ENCODE assay signal across 8 cellular contexts in the genomic region with DNA sequence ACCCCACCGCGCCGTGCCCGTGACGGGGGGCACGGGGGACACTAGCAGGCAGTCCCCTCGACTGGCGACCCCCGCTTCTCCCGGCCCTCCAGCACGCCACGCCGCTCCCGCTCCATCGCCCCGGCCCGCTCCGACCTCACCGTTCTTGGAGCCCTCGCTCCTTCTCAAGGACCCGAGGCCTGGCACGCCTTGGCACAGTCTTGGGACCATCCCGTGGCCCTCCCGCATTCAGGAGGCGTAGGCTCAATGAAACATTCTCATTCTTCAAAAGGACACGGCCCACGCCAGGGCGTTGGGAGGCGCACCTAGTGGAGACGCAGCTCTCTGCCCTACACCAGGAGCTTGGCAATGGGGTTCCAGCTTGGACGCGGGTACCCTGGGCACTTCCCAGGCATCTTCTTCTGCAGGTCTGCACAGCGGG. TPM values are rescaled to one million over a fixed set of nuclear protein-coding genes. Genes with fewer than 3 reads are reported as not detected.
DNase-seq lines count a peak whose midpoint lies in the region; ATAC-seq and TF ChIP-seq lines count a peak whose summit lies in the region.

No MANE protein-coding gene starts in this region.

- H3K27ac ChIP-seq in temporal lobe (ENCODE audit: low read depth, low read length) = peak overlapping the region; percentile 88

- DNase-seq in activated CD8-positive, alpha-beta T cell treated with anti-CD3 and anti-CD28 coated beads for 36 hours = no peak
- DNase-seq in activated CD8-positive, alpha-beta T cell treated with anti-CD3 and anti-CD28 coated beads, Interleukin-2, amount 10 ng/mL, durations not matched to agents 7 days and 5 days = no peak
- no peak for DNase-seq in activated B cell treated with CpG ODN at 0.5 μM for 24 hours
- no peak for DNase-seq in COLO829 (ENCODE audit: low spot score)
- no peak for DNase-seq in stimulated activated CD4-positive, alpha-beta T cell treated with anti-CD3 and anti-CD28 coated beads, Interleukin-2, amount 100 ng/mL, for 24 hours

- CTCF ChIA-PET in activated CD8-positive, alpha-beta T cell treated with anti-CD3 and anti-CD28 coated beads for 36 hours (lab: Charles Lee) = no interaction called here
- CTCF ChIA-PET in activated CD8-positive, alpha-beta T cell treated with anti-CD3 and anti-CD28 coated beads, Interleukin-2, amount 10 ng/mL, durations not matched to agents 7 days and 5 days (lab: Charles Lee) = no interaction called here
- CTCF ChIA-PET in activated B cell treated with CpG ODN at 0.5 μM for 24 hours (lab: Charles Lee) = no interaction called here

- H3K9me3 Mint-ChIP-seq in activated CD8-positive, alpha-beta T cell treated with anti-CD3 and anti-CD28 coated beads for 36 hours = no peaks in the 10 kb centered on the region
- H3K9me3 Mint-ChIP-seq in activated CD8-positive, alpha-beta T cell treated with anti-CD3 and anti-CD28 coated beads, Interleukin-2, amount 10 ng/mL, durations not matched to agents 7 days and 5 days (ENCODE audit: insufficient read depth) = no peaks in the 10 kb centered on the region
- no peaks in the 10 kb centered on the region for H3K9me3 Mint-ChIP-seq in activated B cell treated with CpG ODN at 0.5 μM for 24 hours

- intact Hi-C loops in activated CD8-positive, alpha-beta T cell treated with anti-CD3 and anti-CD28 coated beads for 36 hours (cut with micrococcal nuclease) = no loop called here
- intact Hi-C loops in activated B cell treated with CpG ODN at 0.5 μM for 24 hours (cut with micrococcal nuclease) = no loop called here

- peak overlapping the region; percentile 59 for H3K4me3 Mint-ChIP-seq in activated CD8-positive, alpha-beta T cell treated with anti-CD3 and anti-CD28 coated beads for 36 hours
- H3K4me3 Mint-ChIP-seq in activated CD8-positive, alpha-beta T cell treated with anti-CD3 and anti-CD28 coated beads, Interleukin-2, amount 10 ng/mL, durations not matched to agents 7 days and 5 days = no peak overlapping the region
- peak overlapping the region; percentile 79 for H3K4me3 Mint-ChIP-seq in activated B cell treated with CpG ODN at 0.5 μM for 24 hours

- H3K36me3 ChIP-seq in iPS-15b (ENCODE audit: control insufficient read depth, insufficient read depth, low read length) = peaks cover 17% of the 10 kb centered on the region

- no peak for ATAC-seq in activated CD8-positive, alpha-beta T cell treated with anti-CD3 and anti-CD28 coated beads for 36 hours
- no peak for ATAC-seq in activated CD8-positive, alpha-beta T cell treated with anti-CD3 and anti-CD28 coated beads, Interleukin-2, amount 10 ng/mL, durations not matched to agents 7 days and 5 days
- ATAC-seq in activated B cell treated with CpG ODN at 0.5 μM for 24 hours (ENCODE audit: low read depth) (no peak), HG03196 (IDR thresholded peaks at IDR 0.05; ENCODE audit: unreplicated experiment) (no peak)

- POLR2A ChIA-PET in activated CD8-positive, alpha-beta T cell treated with anti-CD3 and anti-CD28 coated beads for 36 hours (lab: Charles Lee) = interaction anchor here (1.2 to 2.1 kb wide), 2 partner anchors 15 to 22 kb away, joined by 3 to 11 read pairs; partner anchors contain the start of genes COPE and DDX49
- POLR2A ChIA-PET in activated CD8-positive, alpha-beta T cell treated with anti-CD3 and anti-CD28 coated beads, Interleukin-2, amount 10 ng/mL, durations not matched to agents 7 days and 5 days (lab: Charles Lee) = interaction anchor here (1.4 kb wide), 1 partner anchor 23 kb away, joined by 3 read pairs; the partner anchor contains the start of genes COPE and DDX49
- POLR2A ChIA-PET in activated B cell treated with CpG ODN at 0.5 μM for 24 hours (lab: Charles Lee) = no interaction called here

- no peaks in the 10 kb centered on the region for H3K9me3 ChIP-seq in iPS-15b (ENCODE audit: control insufficient read depth, insufficient read depth, low read length)

- H3K4me1 ChIP-seq in iPS-15b (ENCODE audit: control insufficient read depth, insufficient read depth, low read length) = no peaks in the 10 kb centered on the region

- no peak overlapping the region for H3K27ac Mint-ChIP-seq in activated CD8-positive, alpha-beta T cell treated with anti-CD3 and anti-CD28 coated beads for 36 hours
- no peak overlapping the region for H3K27ac Mint-ChIP-seq in activated CD8-positive, alpha-beta T cell treated with anti-CD3 and anti-CD28 coated beads, Interleukin-2, amount 10 ng/mL, durations not matched to agents 7 days and 5 days
- no peak overlapping the region for H3K27ac Mint-ChIP-seq in activated B cell treated with CpG ODN at 0.5 μM for 24 hours

- peaks cover 9% of the 10 kb centered on the region for H3K36me3 Mint-ChIP-seq in activated CD8-positive, alpha-beta T cell treated with anti-CD3 and anti-CD28 coated beads for 36 hours (ENCODE audit: low read depth)
- H3K36me3 Mint-ChIP-seq in activated CD8-positive, alpha-beta T cell treated with anti-CD3 and anti-CD28 coated beads, Interleukin-2, amount 10 ng/mL, durations not matched to agents 7 days and 5 days (ENCODE audit: low read depth) = peaks cover 5% of the 10 kb centered on the region
- H3K36me3 Mint-ChIP-seq in activated B cell treated with CpG ODN at 0.5 μM for 24 hours (ENCODE audit: low read depth) = peaks cover 23% of the 10 kb centered on the region

- peaks cover 28% of the 10 kb centered on the region for H3K27me3 Mint-ChIP-seq in activated CD8-positive, alpha-beta T cell treated with anti-CD3 and anti-CD28 coated beads for 36 hours
- H3K27me3 Mint-ChIP-seq in activated CD8-positive, alpha-beta T cell treated with anti-CD3 and anti-CD28 coated beads, Interleukin-2, amount 10 ng/mL, durations not matched to agents 7 days and 5 days (ENCODE audit: low read depth) = peaks cover 29% of the 10 kb centered on the region
- H3K27me3 Mint-ChIP-seq in activated B cell treated with CpG ODN at 0.5 μM for 24 hours = peaks cover 20% of the 10 kb centered on the region

- no peak for TF ChIP-seq CTCF in activated CD8-positive, alpha-beta T cell treated with anti-CD3 and anti-CD28 coated beads for 36 hours (IDR thresholded peaks at IDR 0.05)
- TF ChIP-seq CTCF in activated B cell treated with CpG ODN at 0.5 μM for 24 hours (IDR thresholded peaks at IDR 0.05) = no peak

- H3K27me3 ChIP-seq in iPS-15b (ENCODE audit: control insufficient read depth, insufficient read depth, low read length) = peaks cover 5% of the 10 kb centered on the region

- H3K4me3 ChIP-seq in iPS-15b (ENCODE audit: low read depth, low read length) = peak overlapping the region; percentile 37

- H3K9ac ChIP-seq in iPS-15b (ENCODE audit: low read depth, low read length) = no peak overlapping the region

- H3K4me1 Mint-ChIP-seq in activated CD8-positive, alpha-beta T cell treated with anti-CD3 and anti-CD28 coated beads for 36 hours (ENCODE audit: low read depth) = peaks cover 2% of the 10 kb centered on the region
- H3K4me1 Mint-ChIP-seq in activated CD8-positive, alpha-beta T cell treated with anti-CD3 and anti-CD28 coated beads, Interleukin-2, amount 10 ng/mL, durations not matched to agents 7 days and 5 days (ENCODE audit: low read depth) = peaks cover 12% of the 10 kb centered on the region
- peaks cover 18% of the 10 kb centered on the region for H3K4me1 Mint-ChIP-seq in activated B cell treated with CpG ODN at 0.5 μM for 24 hours

RNA-seq across cellular contexts. Expression of gene CERS1, which starts 0.5 kb away (rescaled TPM):
- total RNA-seq in activated CD8-positive, alpha-beta T cell treated with anti-CD3 and anti-CD28 coated beads for 36 hours = under 1 TPM; 0.18 to 0.36 TPM
- not detected for total RNA-seq in activated CD8-positive, alpha-beta T cell treated with anti-CD3 and anti-CD28 coated beads, Interleukin-2, amount 10 ng/mL, durations not matched to agents 7 days and 5 days
- total RNA-seq in activated B cell treated with CpG ODN at 0.5 μM for 24 hours (not detected in 2 replicates), temporal lobe (22.4 TPM)

RNA-seq across cellular contexts. Expression of gene COPE, which starts 22.8 kb away (rescaled TPM):
- total RNA-seq in activated CD8-positive, alpha-beta T cell treated with anti-CD3 and anti-CD28 coated beads for 36 hours = 100 to 1,000 TPM; 179 to 183 TPM
- 100 to 1,000 TPM; 248 to 264 TPM for total RNA-seq in activated CD8-positive, alpha-beta T cell treated with anti-CD3 and anti-CD28 coated beads, Interleukin-2, amount 10 ng/mL, durations not matched to agents 7 days and 5 days
- total RNA-seq in activated B cell treated with CpG ODN at 0.5 μM for 24 hours = 182 and 253 TPM in 2 replicates
- 65.2 TPM for total RNA-seq in temporal lobe

RNA-seq across cellular contexts. Expression of gene DDX49, which starts 23.1 kb away (rescaled TPM):
- total RNA-seq in activated CD8-positive, alpha-beta T cell treated with anti-CD3 and anti-CD28 coated beads for 36 hours = 10 to 100 TPM; 61.0 to 61.6 TPM
- 10 to 100 TPM; 56.1 to 57.3 TPM for total RNA-seq in activated CD8-positive, alpha-beta T cell treated with anti-CD3 and anti-CD28 coated beads, Interleukin-2, amount 10 ng/mL, durations not matched to agents 7 days and 5 days
- 49.0 and 53.6 TPM in 2 replicates for total RNA-seq in activated B cell treated with CpG ODN at 0.5 μM for 24 hours
- 43.8 TPM for total RNA-seq in temporal lobe

RNA-seq across cellular contexts. Expression of gene HOMER3, which starts 44.6 kb away (rescaled TPM):
- total RNA-seq in activated CD8-positive, alpha-beta T cell treated with anti-CD3 and anti-CD28 coated beads for 36 hours = under 1 TPM; 0.36 to 0.51 TPM
- total RNA-seq in activated CD8-positive, alpha-beta T cell treated with anti-CD3 and anti-CD28 coated beads, Interleukin-2, amount 10 ng/mL, durations not matched to agents 7 days and 5 days = not detected
- total RNA-seq in activated B cell treated with CpG ODN at 0.5 μM for 24 hours = 1.9 and 2.3 TPM in 2 replicates
- 17.7 TPM for total RNA-seq in temporal lobe

Comparison
In these comparisons a context has a peak if more than half of its experiments do, and no peak if none do; other contexts are left out.
1. RNA of gene CERS1, which starts 0.5 kb away (total RNA-seq): 22.4 TPM in temporal lobe (single experiment); 0.18 to 0.36 TPM in activated CD8-positive, alpha-beta T cell treated with anti-CD3 and anti-CD28 coated beads for 36 hours, not detected in activated CD8-positive, alpha-beta T cell treated with anti-CD3 and anti-CD28 coated beads, Interleukin-2, amount 10 ng/mL, durations not matched to agents 7 days and 5 days and not detected in activated B cell treated with CpG ODN at 0.5 μM for 24 hours; every median in the first group is over 10 times any median in the second.